ENCODE assay signal across 10 cellular contexts in the genomic region with DNA sequence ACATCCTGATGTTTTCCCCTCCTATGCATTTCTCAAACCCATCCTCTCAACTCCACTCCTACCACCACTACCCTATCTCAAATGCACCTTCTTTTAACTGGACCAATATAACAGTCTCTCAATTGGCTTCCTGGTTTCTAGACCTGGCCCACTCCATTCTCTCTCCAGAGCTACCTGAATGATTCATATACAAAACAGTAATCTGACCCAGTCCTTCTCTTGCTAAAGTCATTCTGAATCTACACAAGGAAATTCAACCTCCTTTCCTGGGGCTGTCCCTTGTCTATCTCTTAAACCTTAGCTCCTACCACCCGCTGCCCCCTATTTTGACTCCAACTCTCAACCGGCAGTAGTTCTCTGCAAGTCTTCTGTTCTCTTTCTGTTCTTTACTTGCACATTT.
DNase-seq lines count a peak whose midpoint lies in the region; ATAC-seq and TF ChIP-seq lines count a peak whose summit lies in the region.
"Had no signal": no experiment of that assay in that cellular context is flagged by ENCODE, and none has a peak within 500 bp of the region (broad histone marks: within the 10 kb centered on the region; RNA-seq: fewer than 3 reads in every experiment).

No MANE protein-coding gene starts in this region.

- no peaks in the 10 kb centered on the region for H3K36me3 Mint-ChIP-seq in activated naive CD4-positive, alpha-beta T cell treated with anti-CD3 and anti-CD28 coated beads for 36 hours (ENCODE audit: low read depth)
- H3K36me3 Mint-ChIP-seq in WTC11, result no peaks in the 10 kb centered on the region
- H3K36me3 Mint-ChIP-seq: naive B cell had no signal

- no peak overlapping the region for H3K4me3 Mint-ChIP-seq in activated naive CD4-positive, alpha-beta T cell treated with anti-CD3 and anti-CD28 coated beads for 36 hours
- no peak overlapping the region for H3K4me3 Mint-ChIP-seq in WTC11
- H3K4me3 Mint-ChIP-seq: naive B cell had no signal

- H3K27me3 ChIP-seq in thoracic aorta (replicated peaks; ENCODE audit: insufficient read depth) (no peaks in the 10 kb centered on the region), HAP-1 (ENCODE audit: low read depth) (peaks cover 7% of the 10 kb centered on the region; the same call in 1 of the 2 replicates)

- H3K27me3 Mint-ChIP-seq in activated naive CD4-positive, alpha-beta T cell treated with anti-CD3 and anti-CD28 coated beads for 36 hours (ENCODE audit: low read depth), result peaks cover 16% of the 10 kb centered on the region
- no peaks in the 10 kb centered on the region for H3K27me3 Mint-ChIP-seq in WTC11 (ENCODE audit: low read depth)

- H3K27ac Mint-ChIP-seq in activated naive CD4-positive, alpha-beta T cell treated with anti-CD3 and anti-CD28 coated beads for 36 hours, result no peak overlapping the region
- no peak overlapping the region for H3K27ac Mint-ChIP-seq in WTC11
- H3K27ac Mint-ChIP-seq: naive B cell had no signal

- CTCF ChIA-PET in activated naive CD4-positive, alpha-beta T cell treated with anti-CD3 and anti-CD28 coated beads for 36 hours (lab: Charles Lee), result interaction anchor here (0.6 to 4.0 kb wide), 24 partner anchors 10 to 557 kb away, joined by 3 to 46 read pairs (median 5); partner anchors contain the start of gene ELL2
- CTCF ChIA-PET in WTC11 (lab: Charles Lee), result interaction anchor here (0.6 to 4.4 kb wide), 19 partner anchors 9 to 569 kb away, joined by 3 to 20 read pairs (median 3); partner anchors contain the start of gene ELL2

- DNase-seq in activated naive CD4-positive, alpha-beta T cell treated with anti-CD3 and anti-CD28 coated beads for 36 hours, result peak; percentile 13
- DNase-seq in activated naive CD4-positive, alpha-beta T cell treated with Interleukin-2 at 50 U/mL for 16 hours, result no peak
- DNase-seq in WTC11 (ENCODE audit: low spot score) (no peak), iPS-NIHi11 (ENCODE audit: low spot score) (peak; percentile 23), thoracic aorta (ENCODE audit: low spot score) (no peak), NCI-H1048 (lab: John Stamatoyannopoulos, UW) (no peak), HAP-1 (ENCODE audit: low spot score in 2 of 2) (no peak), UCSD-AML1 (lab: John Stamatoyannopoulos, UW; ENCODE audit: unreplicated experiment) (no peak)
- DNase-seq: activated CD4-positive, CD25-positive, alpha-beta regulatory T cell treated with anti-CD3 and anti-CD28 coated beads, Interleukin-2, amount 50 U/mL, for 72 hours had no signal

- no peaks in the 10 kb centered on the region for H3K9me3 Mint-ChIP-seq in activated naive CD4-positive, alpha-beta T cell treated with anti-CD3 and anti-CD28 coated beads for 36 hours
- no peaks in the 10 kb centered on the region for H3K9me3 Mint-ChIP-seq in WTC11
- H3K9me3 Mint-ChIP-seq: naive B cell had no signal

- intact Hi-C loops in activated naive CD4-positive, alpha-beta T cell treated with anti-CD3 and anti-CD28 coated beads for 36 hours (cut with micrococcal nuclease), result loop anchor here (1.0 to 2.0 kb wide), 9 partner anchors 55 to 691 kb away; partner anchors contain the start of gene ELL2

- peak overlapping the region; percentile 17 for H3K4me3 ChIP-seq in thoracic aorta
- H3K4me3 ChIP-seq in HAP-1, result no peak overlapping the region

- peaks cover 18% of the 10 kb centered on the region for H3K4me1 Mint-ChIP-seq in activated naive CD4-positive, alpha-beta T cell treated with anti-CD3 and anti-CD28 coated beads for 36 hours (ENCODE audit: low read depth)
- peaks cover 14% of the 10 kb centered on the region for H3K4me1 Mint-ChIP-seq in WTC11
- H3K4me1 Mint-ChIP-seq: naive B cell had no signal

- peak overlapping the region; percentile 68 to 80 for H3K27ac ChIP-seq in thoracic aorta

- TF ChIP-seq CTCF in WTC11 (IDR thresholded peaks at IDR 0.05) (no peak), thoracic aorta (IDR thresholded peaks at IDR 0.05) (no peak)

- H3K9me3 ChIP-seq in thoracic aorta, result no peaks in the 10 kb centered on the region
- H3K9me3 ChIP-seq in HAP-1, result no peaks in the 10 kb centered on the region

- H3K4me1 ChIP-seq in thoracic aorta (ENCODE audit: control insufficient read depth in 1 of 2, low read depth in 2 of 2) (peaks cover 41 to 84% of the 10 kb centered on the region in 2 donors), HAP-1 (no peaks in the 10 kb centered on the region)

- ATAC-seq in WTC11, result peak; percentile 55
- ATAC-seq in thoracic aorta (ENCODE audit: insufficient number of reproducible peaks, low FRiP score, low read depth), result no peak

- in situ Hi-C loops in HAP-1 (cut with MboI; ENCODE audit: low sequenced_read_pairs), result loop anchor here (5.0 kb wide), 1 partner anchor 479 kb away; no protein-coding TSS in a partner anchor

- POLR2A ChIA-PET in WTC11 (lab: Charles Lee), result no interaction called here

- H3K36me3 ChIP-seq in thoracic aorta, result no peaks in the 10 kb centered on the region
- no peaks in the 10 kb centered on the region for H3K36me3 ChIP-seq in HAP-1 (replicated peaks)

TF ChIP-seq in WTC11, 78 proteins besides CTCF, POLR2A, EP300 and RAD21 (continues in another document):
- TF ChIP-seq TP53 (CRISPR knock-in tag; IDR thresholded peaks at IDR 0.05) (no peak), ZNF416 (CRISPR knock-in tag; IDR thresholded peaks at IDR 0.05) (no peak), FOXP1 (CRISPR knock-in tag; IDR thresholded peaks at IDR 0.05; ENCODE audit: borderline replicate concordance) (no peak), ATF1 (CRISPR knock-in tag; IDR thresholded peaks at IDR 0.05) (no peak), SMAD3 (CRISPR knock-in tag; IDR thresholded peaks at IDR 0.05; ENCODE audit: borderline replicate concordance) (no peak), GRHL2 (CRISPR knock-in tag; IDR thresholded peaks at IDR 0.05; ENCODE audit: insufficient replicate concordance, severe bottlenecking) (no peak), E2F5 (CRISPR knock-in tag; IDR thresholded peaks at IDR 0.05) (no peak), FOXJ3 (CRISPR knock-in tag; IDR thresholded peaks at IDR 0.05; ENCODE audit: borderline replicate concordance) (no peak), ZNF317 (CRISPR knock-in tag; IDR thresholded peaks at IDR 0.05; ENCODE audit: borderline replicate concordance, low read depth) (no peak), NR3C1 (CRISPR knock-in tag; conservative IDR thresholded peaks at IDR 0.05; ENCODE audit: low read depth) (no peak), JUN (CRISPR knock-in tag; IDR thresholded peaks at IDR 0.05) (no peak), SMAD4 (CRISPR knock-in tag; IDR thresholded peaks at IDR 0.05) (no peak), AR (CRISPR knock-in tag; IDR thresholded peaks at IDR 0.05) (no peak)
- TF ChIP-seq, protein P1, sequence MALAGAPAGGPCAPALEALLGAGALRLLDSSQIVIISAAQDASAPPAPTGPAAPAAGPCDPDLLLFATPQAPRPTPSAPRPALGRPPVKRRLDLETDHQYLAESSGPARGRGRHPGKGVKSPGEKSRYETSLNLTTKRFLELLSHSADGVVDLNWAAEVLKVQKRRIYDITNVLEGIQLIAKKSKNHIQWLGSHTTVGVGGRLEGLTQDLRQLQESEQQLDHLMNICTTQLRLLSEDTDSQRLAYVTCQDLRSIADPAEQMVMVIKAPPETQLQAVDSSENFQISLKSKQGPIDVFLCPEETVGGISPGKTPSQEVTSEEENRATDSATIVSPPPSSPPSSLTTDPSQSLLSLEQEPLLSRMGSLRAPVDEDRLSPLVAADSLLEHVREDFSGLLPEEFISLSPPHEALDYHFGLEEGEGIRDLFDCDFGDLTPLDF (CRISPR knock-in tag; IDR thresholded peaks at IDR 0.05), result no peak
- TF ChIP-seq, protein P2, sequence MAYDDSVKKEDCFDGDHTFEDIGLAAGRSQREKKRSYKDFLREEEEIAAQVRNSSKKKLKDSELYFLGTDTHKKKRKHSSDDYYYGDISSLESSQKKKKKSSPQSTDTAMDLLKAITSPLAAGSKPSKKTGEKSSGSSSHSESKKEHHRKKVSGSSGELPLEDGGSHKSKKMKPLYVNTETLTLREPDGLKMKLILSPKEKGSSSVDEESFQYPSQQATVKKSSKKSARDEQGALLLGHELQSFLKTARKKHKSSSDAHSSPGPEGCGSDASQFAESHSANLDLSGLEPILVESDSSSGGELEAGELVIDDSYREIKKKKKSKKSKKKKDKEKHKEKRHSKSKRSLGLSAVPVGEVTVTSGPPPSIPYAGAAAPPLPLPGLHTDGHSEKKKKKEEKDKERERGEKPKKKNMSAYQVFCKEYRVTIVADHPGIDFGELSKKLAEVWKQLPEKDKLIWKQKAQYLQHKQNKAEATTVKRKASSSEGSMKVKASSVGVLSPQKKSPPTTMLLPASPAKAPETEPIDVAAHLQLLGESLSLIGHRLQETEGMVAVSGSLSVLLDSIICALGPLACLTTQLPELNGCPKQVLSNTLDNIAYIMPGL (CRISPR knock-in tag; IDR thresholded peaks at IDR 0.05), result no peak

Comparison
In these comparisons a context has a peak if more than half of its experiments do, and no peak if none do; other contexts are left out.
1. DNase-seq: peak in activated naive CD4-positive, alpha-beta T cell treated with anti-CD3 and anti-CD28 coated beads for 36 hours (single experiment) and iPS-NIHi11 (single experiment); none in activated naive CD4-positive, alpha-beta T cell treated with Interleukin-2 at 50 U/mL for 16 hours (single experiment), WTC11 (single experiment), thoracic aorta (single experiment), NCI-H1048 (single experiment), HAP-1 (0 of 2) and UCSD-AML1 (single experiment).